Comparison of ENCODE assay signal across 11 cellular contexts in the genomic region with DNA sequence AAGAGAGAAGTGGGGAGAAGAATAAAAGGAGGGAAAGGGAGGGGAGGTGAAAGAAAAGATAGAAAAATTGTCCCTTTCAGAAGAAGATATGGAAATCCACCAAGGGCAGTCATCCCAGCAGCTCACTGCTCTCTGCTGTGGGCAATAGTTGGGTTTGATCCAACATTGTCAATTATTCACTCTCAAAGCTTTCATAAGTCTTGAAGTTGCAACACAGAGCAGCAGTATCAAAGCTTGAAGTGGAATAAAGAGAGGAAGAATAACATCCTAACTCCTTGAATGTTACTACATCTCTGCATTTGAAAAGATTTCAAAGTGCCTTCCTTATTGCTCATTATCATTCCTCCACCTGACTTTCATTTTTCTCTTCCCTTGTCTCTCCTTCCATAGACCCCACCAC.
DNase-seq lines count a peak whose midpoint lies in the region; ATAC-seq and TF ChIP-seq lines count a peak whose summit lies in the region.
"Had no signal": no experiment of that assay in that cellular context is flagged by ENCODE, and none has a peak within 500 bp of the region (broad histone marks: within the 10 kb centered on the region; RNA-seq: fewer than 3 reads in every experiment).

No MANE protein-coding gene starts in this region.

- H3K4me3 ChIP-seq in astrocyte of the spinal cord (ENCODE audit: low read depth, low read length) (no peak overlapping the region), H7 (ENCODE audit: insufficient read depth, low read depth, low read length) (no peak overlapping the region)
- H3K4me3 ChIP-seq: pancreas had no signal

- no peak for TF ChIP-seq CTCF in astrocyte of the spinal cord (IDR thresholded peaks at IDR 0.05; ENCODE audit: low read depth, low read length)

- DNase-seq in GM04504 (ENCODE audit: low read depth) (peak; percentile 10), astrocyte of the spinal cord (ENCODE audit: low read depth, low spot score) (peak; percentile 47), globus pallidus (ENCODE audit: low spot score) (peak; percentile 46), sciatic nerve (ENCODE audit: low spot score) (no peak), H7 (no peak), T-helper 9 cell (no peak), SW480 (ENCODE audit: low spot score) (no peak)
- DNase-seq: activated naive CD4-positive, alpha-beta T cell treated with anti-CD3 and anti-CD28 coated beads, Interleukin-2, amount 10 ng/mL, durations not matched to agents 7 days and 5 days; NCI-H1092; pancreas had no signal

- intact Hi-C loops in sciatic nerve (cut with DNase I) = no loop called here

- H3K36me3 ChIP-seq in H7 (replicated peaks; ENCODE audit: control insufficient read depth, insufficient read depth, low read length) = no peaks in the 10 kb centered on the region
- H3K36me3 ChIP-seq: pancreas had no signal

- no peaks in the 10 kb centered on the region for H3K27me3 ChIP-seq in H7 (ENCODE audit: control insufficient read depth, insufficient read depth, low read length)
- H3K27me3 ChIP-seq: pancreas had no signal

- ATAC-seq in sciatic nerve = peak; percentile 81
- ATAC-seq in GM18861 (IDR thresholded peaks at IDR 0.05; ENCODE audit: unreplicated experiment) = no peak

- in situ Hi-C loops in astrocyte of the spinal cord (cut with HindIII; ENCODE audit: low sequenced_read_pairs) = no loop called here

Comparison
In these comparisons a context has a peak if more than half of its experiments do, and no peak if none do; other contexts are left out.
1. DNase-seq: peak in GM04504 (single experiment), astrocyte of the spinal cord (single experiment) and globus pallidus (single experiment); none in sciatic nerve (single experiment), H7 (single experiment), T-helper 9 cell (single experiment) and SW480 (single experiment).